26 cellular contexts compared by ENCODE assay signal in genomic region chr11:118631510-118631909, GRCh38. TPM values are rescaled to one million over a fixed set of nuclear protein-coding genes. Genes with fewer than 3 reads are reported as not detected.
A peak's percentile ranks its signal among the peaks of the same experiment; 100 is the strongest.
DNase-seq lines count a peak whose midpoint lies in the region; ATAC-seq, FAIRE-seq and TF ChIP-seq lines count a peak whose summit lies in the region.
"Had no signal": no experiment of that assay in that cellular context is flagged by ENCODE, and none has a peak within 500 bp of the region (broad histone marks: within the 10 kb centered on the region; RNA-seq: fewer than 3 reads in every experiment).

No MANE protein-coding gene starts in this region.

- no peak overlapping the region for H3K4me3 ChIP-seq in right cardiac atrium (ENCODE audit: low read length)
- no peak overlapping the region for H3K4me3 ChIP-seq in right atrium auricular region
- no peak overlapping the region for H3K4me3 ChIP-seq in endothelial cell of umbilical vein (replicated peaks in 1 of 3; ENCODE audit: insufficient read depth in 1 of 3, low read depth in 1 of 3, low read length in 3 of 3)
- H3K4me3 ChIP-seq: BLaER1, PC-9 had no signal

- peak overlapping the region; percentile 53 for H3K27ac Mint-ChIP-seq in neural crest cell (ENCODE audit: unreplicated experiment)
- no peak overlapping the region for H3K27ac Mint-ChIP-seq in activated T-helper 2 cell treated with anti-CD3 and anti-CD28 coated beads, Interferon-gamma antibody, Interleukin-2, Interleukin-4, amounts not matched to agents 10 μg/mL and 5 μg/mL and 100 μg/mL, durations not matched to agents 14 hours and 24 hours and 36 hours
- H3K27ac Mint-ChIP-seq: CD4-positive, alpha-beta T cell had no signal

- no TSS peak for BruUV-seq in endothelial cell of umbilical vein (replicated peaks; lab: Mats Ljungman, UMichigan)

- H3K27me3 Mint-ChIP-seq in neural crest cell (ENCODE audit: low read depth) = no peaks in the 10 kb centered on the region
- H3K27me3 Mint-ChIP-seq in activated T-helper 2 cell treated with anti-CD3 and anti-CD28 coated beads, Interferon-gamma antibody, Interleukin-2, Interleukin-4, amounts not matched to agents 10 μg/mL and 5 μg/mL and 100 μg/mL, durations not matched to agents 14 hours and 24 hours and 36 hours (ENCODE audit: low read depth) = peaks cover 4% of the 10 kb centered on the region
- H3K27me3 Mint-ChIP-seq: CD4-positive, alpha-beta T cell had no signal

- H3K4me2 ChIP-seq in endothelial cell of umbilical vein (ENCODE audit: insufficient read depth, low read length) = no peak overlapping the region
- H3K4me2 ChIP-seq: BLaER1, KMS-11, PC-9 had no signal

- dilution Hi-C loops in endothelial cell of umbilical vein (cut with MboI; ENCODE audit: extremely low pct_ligation_motif_present, low sequenced_read_pairs) = no loop called here

- no peak for TF ChIP-seq POLR2A in endothelial cell of umbilical vein (IDR thresholded peaks at IDR 0.05; ENCODE audit: low read depth, low read length)

- CTCF ChIA-PET in endothelial cell of umbilical vein (lab: Charles Lee) = interaction anchor here (0.9 to 3.2 kb wide), 5 partner anchors 9 to 37 kb away, joined by 3 to 11 read pairs (median 4); no protein-coding TSS in a partner anchor

- DNase-seq in right cardiac atrium (peak; percentile 6 to 37 (median 30)), right atrium auricular region (ENCODE audit: low spot score) (no peak), endothelial cell of umbilical vein (ENCODE audit: low read depth, low spot score) (no peak), neural crest cell (ENCODE audit: low read depth, low spot score) (no peak), anterior cingulate cortex (lab: John Stamatoyannopoulos, UW) (no peak)
- no peak for DNase-seq in activated effector memory CD4-positive, alpha-beta T cell treated with Interleukin-2 at 50 U/mL for 16 hours
- DNase-seq in activated CD8-positive, alpha-beta memory T cell treated with anti-CD3 and anti-CD28 coated beads, Interleukin-2, amount 50 U/mL, for 4 hours = no peak
- DNase-seq in activated T-helper 2 cell treated with anti-CD3 and anti-CD28 coated beads, Interferon-gamma antibody, Interleukin-2, Interleukin-4, amounts not matched to agents 10 μg/mL and 5 μg/mL and 100 μg/mL, durations not matched to agents 14 hours and 24 hours and 36 hours (ENCODE audit: low spot score) = no peak
- DNase-seq: CD4-positive, alpha-beta T cell; HCEC 1CT; IMR-90; NCI-H1048; NCI-H1417; NCI-H1694; NCI-H2029 treated with DMSO at 0.1 percent for 48 hours; NCI-H446 treated with DMSO at 0.1 percent for 48 hours; NCI-H526 treated with DMSO at 0.1 percent for 48 hours; PC-9; SHP77 had no signal

- H3K4me1 ChIP-seq in right cardiac atrium (ENCODE audit: control insufficient read depth, insufficient read depth, low read length) (peaks cover 13% of the 10 kb centered on the region), right atrium auricular region (peaks cover 0 to 94% of the 10 kb centered on the region in 2 donors), endothelial cell of umbilical vein (ENCODE audit: control insufficient read depth, extremely low read depth, insufficient read depth, low read length) (no peaks in the 10 kb centered on the region)

- POLR2A ChIA-PET in endothelial cell of umbilical vein (lab: Charles Lee) = no interaction called here

- TF ChIP-seq CTCF in right atrium auricular region (IDR thresholded peaks at IDR 0.05) = no peak
- no peak for TF ChIP-seq CTCF in endothelial cell of umbilical vein (IDR thresholded peaks at IDR 0.05; ENCODE audit: extremely low read depth in 1 of 2, insufficient read depth in 1 of 2, low read depth in 1 of 2, low read length in 2 of 2)
- no peak for TF ChIP-seq CTCF in neural crest cell (conservative IDR thresholded peaks at IDR 0.05)

- H4K20me1 ChIP-seq in endothelial cell of umbilical vein (replicated peaks; ENCODE audit: control insufficient read depth, extremely low read depth, insufficient read depth, low read length) = no peaks in the 10 kb centered on the region
- H4K20me1 ChIP-seq: BLaER1 had no signal

- peaks cover 23% of the 10 kb centered on the region for H3K4me1 Mint-ChIP-seq in neural crest cell
- peaks cover 3% of the 10 kb centered on the region for H3K4me1 Mint-ChIP-seq in activated T-helper 2 cell treated with anti-CD3 and anti-CD28 coated beads, Interferon-gamma antibody, Interleukin-2, Interleukin-4, amounts not matched to agents 10 μg/mL and 5 μg/mL and 100 μg/mL, durations not matched to agents 14 hours and 24 hours and 36 hours (ENCODE audit: low read depth)

- no peaks in the 10 kb centered on the region for H3K9me3 ChIP-seq in right cardiac atrium (ENCODE audit: control insufficient read depth, low read length)
- H3K9me3 ChIP-seq in right atrium auricular region = no peaks in the 10 kb centered on the region
- H3K9me3 ChIP-seq in endothelial cell of umbilical vein (replicated peaks; ENCODE audit: control insufficient read depth, insufficient read depth, low read length) = no peaks in the 10 kb centered on the region
- H3K9me3 ChIP-seq: BLaER1 had no signal

- H3K36me3 Mint-ChIP-seq in neural crest cell (ENCODE audit: low read depth) = peaks cover 3% of the 10 kb centered on the region
- no peaks in the 10 kb centered on the region for H3K36me3 Mint-ChIP-seq in activated T-helper 2 cell treated with anti-CD3 and anti-CD28 coated beads, Interferon-gamma antibody, Interleukin-2, Interleukin-4, amounts not matched to agents 10 μg/mL and 5 μg/mL and 100 μg/mL, durations not matched to agents 14 hours and 24 hours and 36 hours (ENCODE audit: low read depth)

- no peak overlapping the region for H3K9ac ChIP-seq in endothelial cell of umbilical vein (replicated peaks; ENCODE audit: extremely low read depth, insufficient read depth, low read length)
- H3K9ac ChIP-seq: BLaER1, KMS-11 had no signal

- H3K36me3 ChIP-seq in right atrium auricular region (peaks cover 80% of the 10 kb centered on the region), endothelial cell of umbilical vein (ENCODE audit: control insufficient read depth in 2 of 2, extremely low read depth in 1 of 2, insufficient read depth in 2 of 2, low read length in 2 of 2) (peaks cover 26 to 54% of the 10 kb centered on the region in 2 experiments)

- no peak overlapping the region for H3K27ac ChIP-seq in right cardiac atrium (ENCODE audit: low read length)
- H3K27ac ChIP-seq in right atrium auricular region = no peak overlapping the region
- H3K27ac ChIP-seq in endothelial cell of umbilical vein (ENCODE audit: insufficient read depth, low read depth, low read length) = no peak overlapping the region
- H3K27ac ChIP-seq: BLaER1, KMS-11, PC-9 had no signal

- no peak for ATAC-seq in right cardiac atrium

- peaks cover 32% of the 10 kb centered on the region for H3K79me2 ChIP-seq in endothelial cell of umbilical vein (ENCODE audit: control insufficient read depth, insufficient read depth, low read length)

- no peaks in the 10 kb centered on the region for H3K9me1 ChIP-seq in endothelial cell of umbilical vein (replicated peaks; ENCODE audit: control insufficient read depth, extremely low read depth, insufficient read depth, low read length)

- intact Hi-C loops in right cardiac atrium (cut with DNase I) (no loop called here), endothelial cell of umbilical vein (cut with micrococcal nuclease) (no loop called here)
- intact Hi-C loops in activated T-helper 2 cell treated with anti-CD3 and anti-CD28 coated beads, Interferon-gamma antibody, Interleukin-2, Interleukin-4, amounts not matched to agents 10 μg/mL and 5 μg/mL and 100 μg/mL, durations not matched to agents 14 hours and 24 hours and 36 hours (cut with micrococcal nuclease) = no loop called here

- no peak overlapping the region for H3K4me3 Mint-ChIP-seq in neural crest cell
- H3K4me3 Mint-ChIP-seq in activated T-helper 2 cell treated with anti-CD3 and anti-CD28 coated beads, Interferon-gamma antibody, Interleukin-2, Interleukin-4, amounts not matched to agents 10 μg/mL and 5 μg/mL and 100 μg/mL, durations not matched to agents 14 hours and 24 hours and 36 hours (ENCODE audit: low read depth) = no peak overlapping the region
- H3K4me3 Mint-ChIP-seq: CD4-positive, alpha-beta T cell had no signal

- no peaks in the 10 kb centered on the region for H3K9me3 Mint-ChIP-seq in neural crest cell
- no peaks in the 10 kb centered on the region for H3K9me3 Mint-ChIP-seq in activated T-helper 2 cell treated with anti-CD3 and anti-CD28 coated beads, Interferon-gamma antibody, Interleukin-2, Interleukin-4, amounts not matched to agents 10 μg/mL and 5 μg/mL and 100 μg/mL, durations not matched to agents 14 hours and 24 hours and 36 hours
- H3K9me3 Mint-ChIP-seq: CD4-positive, alpha-beta T cell had no signal

- no peak for FAIRE-seq in endothelial cell of umbilical vein (lab: Jason Lieb, UNC)
- FAIRE-seq: A204.1, D721Med, H1 had no signal

- H3K27me3 ChIP-seq in right cardiac atrium (ENCODE audit: control insufficient read depth, insufficient read depth) (no peaks in the 10 kb centered on the region), right atrium auricular region (no peaks in the 10 kb centered on the region), endothelial cell of umbilical vein (ENCODE audit: control insufficient read depth in 2 of 2, insufficient read depth in 2 of 2, low read length in 2 of 2) (no peaks in the 10 kb centered on the region)
- H3K27me3 ChIP-seq: BLaER1 had no signal

- H2AFZ ChIP-seq in endothelial cell of umbilical vein (ENCODE audit: low read depth, low read length) = no peak overlapping the region
- H2AFZ ChIP-seq: PC-9 had no signal

- 77% methylated on average over 2 of the region's 2 CpGs for WGBS in right cardiac atrium

RNA-seq across cellular contexts. Expression of gene PHLDB1, which starts 24.1 kb away (rescaled TPM):
- total RNA-seq in right cardiac atrium (100 to 1,000 TPM; 123 to 177 (median 136) TPM), right atrium auricular region (100 to 1,000 TPM; 102 to 105 TPM), endothelial cell of umbilical vein (183 and 227 TPM in 2 replicates), neural crest cell (108 and 120 TPM in 2 replicates)
- polyA plus RNA-seq in right cardiac atrium (110 TPM), endothelial cell of umbilical vein (99.7 and 109 TPM in 2 replicates)
- 69.9 and 75.8 TPM in 2 replicates for polyA plus RNA-seq in endothelial cell of umbilical vein (2011; cell fraction: cytosol; rRNA removed)
- 320 and 340 TPM in 2 replicates for polyA plus RNA-seq in endothelial cell of umbilical vein (2011; cell fraction: nucleus; rRNA removed)
- 99.4 and 105 TPM in 2 replicates for polyA plus RNA-seq in endothelial cell of umbilical vein (2012)
- polyA minus RNA-seq in endothelial cell of umbilical vein = 149 and 151 TPM in 2 replicates
- 4.6 TPM for polyA minus RNA-seq in endothelial cell of umbilical vein (2011; cell fraction: cytosol; rRNA and poly(A)+ RNA removed)
- polyA minus RNA-seq in endothelial cell of umbilical vein (2011; cell fraction: nucleus; rRNA and poly(A)+ RNA removed) = 155 and 169 TPM in 2 replicates
- total RNA-seq in activated T-helper 2 cell treated with anti-CD3 and anti-CD28 coated beads, Interferon-gamma antibody, Interleukin-2, Interleukin-4, amounts not matched to agents 10 μg/mL and 5 μg/mL and 100 μg/mL, durations not matched to agents 14 hours and 24 hours and 36 hours = 2.1 and 2.2 TPM in 2 replicates

RNA-seq across cellular contexts. Expression of gene TREH, which starts 47.9 kb away (rescaled TPM):
- total RNA-seq in right cardiac atrium (not detected), right atrium auricular region (not detected), endothelial cell of umbilical vein (not detected in 2 replicates), neural crest cell (not detected in 2 replicates)
- polyA plus RNA-seq in right cardiac atrium (1.2 TPM), endothelial cell of umbilical vein (not detected in 2 replicates)
- polyA plus RNA-seq in endothelial cell of umbilical vein (2011; cell fraction: cytosol; rRNA removed) = not detected in 2 replicates
- not detected in 2 replicates for polyA plus RNA-seq in endothelial cell of umbilical vein (2011; cell fraction: nucleus; rRNA removed)
- polyA plus RNA-seq in endothelial cell of umbilical vein (2012) = 0.35 and 0.56 TPM in 2 replicates
- not detected in 2 replicates for polyA minus RNA-seq in endothelial cell of umbilical vein
- polyA minus RNA-seq in endothelial cell of umbilical vein (2011; cell fraction: cytosol; rRNA and poly(A)+ RNA removed) = not detected
- not detected in 2 replicates for polyA minus RNA-seq in endothelial cell of umbilical vein (2011; cell fraction: nucleus; rRNA and poly(A)+ RNA removed)
- not detected in 2 replicates for total RNA-seq in activated T-helper 2 cell treated with anti-CD3 and anti-CD28 coated beads, Interferon-gamma antibody, Interleukin-2, Interleukin-4, amounts not matched to agents 10 μg/mL and 5 μg/mL and 100 μg/mL, durations not matched to agents 14 hours and 24 hours and 36 hours
- total RNA-seq: CD4-positive, alpha-beta T cell; H1; IMR-90; PC-9; RPMI7951 had no signal
- polyA plus RNA-seq: AG04450, IMR-90 had no signal

RNA-seq across cellular contexts. Expression of gene ARCN1, which starts 59.3 kb away (rescaled TPM):
- total RNA-seq in right cardiac atrium = 100 to 1,000 TPM in 2 of 4 donors, 10 to 100 TPM in 2; 90.3 to 138 (median 101) TPM
- polyA plus RNA-seq in right cardiac atrium = 69.1 TPM
- 100 to 1,000 TPM; 103 to 111 TPM for total RNA-seq in right atrium auricular region
- total RNA-seq in endothelial cell of umbilical vein = 168 and 172 TPM in 2 replicates
- polyA plus RNA-seq in endothelial cell of umbilical vein = 180 and 188 TPM in 2 replicates
- 184 and 190 TPM in 2 replicates for polyA plus RNA-seq in endothelial cell of umbilical vein (2011; cell fraction: cytosol; rRNA removed)
- 83.4 and 98.1 TPM in 2 replicates for polyA plus RNA-seq in endothelial cell of umbilical vein (2011; cell fraction: nucleus; rRNA removed)
- polyA plus RNA-seq in endothelial cell of umbilical vein (2012) = 138 and 176 TPM in 2 replicates
- polyA minus RNA-seq in endothelial cell of umbilical vein = 185 and 191 TPM in 2 replicates
- polyA minus RNA-seq in endothelial cell of umbilical vein (2011; cell fraction: cytosol; rRNA and poly(A)+ RNA removed) = 49.5 TPM
- polyA minus RNA-seq in endothelial cell of umbilical vein (2011; cell fraction: nucleus; rRNA and poly(A)+ RNA removed) = 38.0 and 59.9 TPM in 2 replicates
- 122 and 128 TPM in 2 replicates for total RNA-seq in neural crest cell
- 132 and 133 TPM in 2 replicates for total RNA-seq in activated T-helper 2 cell treated with anti-CD3 and anti-CD28 coated beads, Interferon-gamma antibody, Interleukin-2, Interleukin-4, amounts not matched to agents 10 μg/mL and 5 μg/mL and 100 μg/mL, durations not matched to agents 14 hours and 24 hours and 36 hours

Comparison
In these comparisons a context has a peak if more than half of its experiments do, and no peak if none do; other contexts are left out.
1. DNase-seq: peak in right cardiac atrium (3 of 3); none in right atrium auricular region (single experiment), endothelial cell of umbilical vein (single experiment), neural crest cell (single experiment), anterior cingulate cortex (0 of 58), activated effector memory CD4-positive, alpha-beta T cell treated with Interleukin-2 at 50 U/mL for 16 hours (single experiment), activated CD8-positive, alpha-beta memory T cell treated with anti-CD3 and anti-CD28 coated beads, Interleukin-2, amount 50 U/mL, for 4 hours (single experiment) and activated T-helper 2 cell treated with anti-CD3 and anti-CD28 coated beads, Interferon-gamma antibody, Interleukin-2, Interleukin-4, amounts not matched to agents 10 μg/mL and 5 μg/mL and 100 μg/mL, durations not matched to agents 14 hours and 24 hours and 36 hours (single experiment).
2. RNA of gene PHLDB1, which starts 24.1 kb away (total RNA-seq): 183 to 227 TPM in endothelial cell of umbilical vein, 123 to 177 TPM in right cardiac atrium, 108 to 120 TPM in neural crest cell and 102 to 105 TPM in right atrium auricular region; 2.1 to 2.2 TPM in activated T-helper 2 cell treated with anti-CD3 and anti-CD28 coated beads, Interferon-gamma antibody, Interleukin-2, Interleukin-4, amounts not matched to agents 10 μg/mL and 5 μg/mL and 100 μg/mL, durations not matched to agents 14 hours and 24 hours and 36 hours; every median in the first group is over 10 times any median in the second.